ENCODE assay signal across 19 cellular contexts in genomic region chr1:218991089-218991488, GRCh38.
A peak's percentile ranks its signal among the peaks of the same experiment; 100 is the strongest.
DNase-seq lines count a peak whose midpoint lies in the region; FAIRE-seq and TF ChIP-seq lines count a peak whose summit lies in the region.
"Had no signal": no experiment of that assay in that cellular context is flagged by ENCODE, and none has a peak within 500 bp of the region (broad histone marks: within the 10 kb centered on the region; RNA-seq: fewer than 3 reads in every experiment).

No MANE protein-coding gene starts in this region.

- intact Hi-C loops in posterior cingulate gyrus (cut with DNase I), result no loop called here
- intact Hi-C loops in CD4-positive, alpha-beta memory T cell (cut with micrococcal nuclease), result no loop called here

- no peak overlapping the region for H3K4me3 Mint-ChIP-seq in CD4-positive, alpha-beta memory T cell
- H3K4me3 Mint-ChIP-seq: HFFc6 had no signal

- no peaks in the 10 kb centered on the region for H3K27me3 ChIP-seq in CD4-positive, alpha-beta memory T cell (ENCODE audit: insufficient read depth, low read length)

- no peaks in the 10 kb centered on the region for H3K9me3 ChIP-seq in CD4-positive, alpha-beta memory T cell (ENCODE audit: control insufficient read depth in 1 of 2, low read length in 2 of 2)

- POLR2A ChIA-PET in CD4-positive, alpha-beta memory T cell (lab: Charles Lee; ENCODE audit: partially characterized antibody), result no interaction called here

- H3K36me3 Mint-ChIP-seq in CD4-positive, alpha-beta memory T cell, result no peaks in the 10 kb centered on the region

- H3K4me1 ChIP-seq in CD4-positive, alpha-beta memory T cell (ENCODE audit: insufficient read depth, low read length), result no peaks in the 10 kb centered on the region

- H3K4me3 ChIP-seq in CD4-positive, alpha-beta memory T cell (ENCODE audit: low read length in 2 of 2), result no peak overlapping the region
- H3K4me3 ChIP-seq: GM12878, K562, PC-9, SK-N-MC had no signal

- peaks cover 0 to 7% (median under 1%) of the 10 kb centered on the region in 8 donors for H3K9me3 Mint-ChIP-seq in CD4-positive, alpha-beta memory T cell
- H3K9me3 Mint-ChIP-seq: HFFc6 had no signal

- H3K4me1 Mint-ChIP-seq in CD4-positive, alpha-beta memory T cell, result no peaks in the 10 kb centered on the region

- H3K27me3 Mint-ChIP-seq in CD4-positive, alpha-beta memory T cell, result no peaks in the 10 kb centered on the region

- no peaks in the 10 kb centered on the region for H3K36me3 ChIP-seq in CD4-positive, alpha-beta memory T cell (ENCODE audit: insufficient read depth, low read length)

- no peak overlapping the region for H3K27ac ChIP-seq in CD4-positive, alpha-beta memory T cell (ENCODE audit: low read depth, low read length)
- H3K27ac ChIP-seq: PC-9, SK-N-MC had no signal

- H3K27ac Mint-ChIP-seq in CD4-positive, alpha-beta memory T cell, result no peak overlapping the region
- H3K27ac Mint-ChIP-seq: HFFc6 had no signal

- TF ChIP-seq CTCF in D721Med (IDR thresholded peaks at IDR 0.05; ENCODE audit: insufficient read depth, missing control alignments), result no peak

- CTCF ChIA-PET in CD4-positive, alpha-beta memory T cell (lab: Charles Lee; ENCODE audit: partially characterized antibody), result no interaction called here

- FAIRE-seq in A204.1 (lab: Jason Lieb, UNC) (peak; percentile 48), D721Med (lab: Jason Lieb, UNC) (peak; percentile 99), endometrium (lab: Jason Lieb, UNC) (peak; percentile 12)
- FAIRE-seq: GM12878, H54, K562 had no signal

- DNase-seq in D721Med (ENCODE audit: insufficient read length, low spot score), result peak; percentile 67
- DNase-seq in NCI-H82 (lab: John Stamatoyannopoulos, UW), result peak; percentile 85
- DNase-seq in posterior cingulate gyrus, result no peak
- DNase-seq in NCI-H774 (lab: John Stamatoyannopoulos, UW), result no peak
- no peak for DNase-seq in CD4-positive, alpha-beta memory T cell
- DNase-seq: DND-41, GDM1, HFFc6, NCI-H1436 treated with DMSO at 0.1 percent for 48 hours, NCI-H2081, NCI-H510A treated with DMSO at 0.1 percent for 48 hours, PC-9, T-helper 1 cell had no signal

Comparison
In these comparisons a context has a peak if more than half of its experiments do, and no peak if none do; other contexts are left out.
1. DNase-seq: peak in D721Med (single experiment) and NCI-H82 (single experiment); none in posterior cingulate gyrus (0 of 10), NCI-H774 (single experiment) and CD4-positive, alpha-beta memory T cell (0 of 5).